ENCODE assay signal across 9 cellular contexts in genomic region chr13:26759907-26760834, GRCh38. TPM values are rescaled to one million over a fixed set of nuclear protein-coding genes. Genes with fewer than 3 reads are reported as not detected.
DNase-seq lines count a peak whose midpoint lies in the region; ATAC-seq and TF ChIP-seq lines count a peak whose summit lies in the region.
"Had no signal": no experiment of that assay in that cellular context is flagged by ENCODE, and none has a peak within 500 bp of the region (broad histone marks: within the 10 kb centered on the region; RNA-seq: fewer than 3 reads in every experiment).

A gene with protein sequence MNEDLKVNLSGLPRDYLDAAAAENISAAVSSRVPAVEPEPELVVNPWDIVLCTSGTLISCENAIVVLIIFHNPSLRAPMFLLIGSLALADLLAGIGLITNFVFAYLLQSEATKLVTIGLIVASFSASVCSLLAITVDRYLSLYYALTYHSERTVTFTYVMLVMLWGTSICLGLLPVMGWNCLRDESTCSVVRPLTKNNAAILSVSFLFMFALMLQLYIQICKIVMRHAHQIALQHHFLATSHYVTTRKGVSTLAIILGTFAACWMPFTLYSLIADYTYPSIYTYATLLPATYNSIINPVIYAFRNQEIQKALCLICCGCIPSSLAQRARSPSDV (minus strand): TSS chr13:26760786. CDS start chr13:26759827, 959 bp downstream.

- no peaks in the 10 kb centered on the region for H3K36me3 Mint-ChIP-seq in mesothelial cell of epicardium

- TF ChIP-seq CTCF in left ventricle myocardium inferior (IDR thresholded peaks at IDR 0.05; ENCODE audit: borderline replicate concordance): peak; percentile 8
- TF ChIP-seq CTCF in cardiac fibroblast (IDR thresholded peaks at IDR 0.05; ENCODE audit: low read depth, low read length): no peak
- no peak for TF ChIP-seq CTCF in mesothelial cell of epicardium (IDR thresholded peaks at IDR 0.05; ENCODE audit: unreplicated experiment)

- DNase-seq in left ventricle myocardium inferior (no peak), Right ventricle myocardium inferior (ENCODE audit: missing footprints) (no peak), cardiac fibroblast (ENCODE audit: low read depth in 2 of 2) (peak; percentile 10 to 11), mesothelial cell of epicardium (ENCODE audit: low spot score in 2 of 2, unreplicated experiment in 2 of 2) (no peak), NCI-H1048 (lab: John Stamatoyannopoulos, UW) (no peak), CD1c-positive myeloid dendritic cell (ENCODE audit: extremely low spot score) (no peak)
- DNase-seq in NK-92 treated with Interleukin-12 subunit alpha and Interleukin-12 subunit beta, amount 100 ng/mL, for 24 hours (lab: John Stamatoyannopoulos, UW): no peak

- H3K4me3 ChIP-seq in left ventricle myocardium inferior (peak within 1 kb of the TSS; percentile 61), cardiac fibroblast (replicated peaks in 1 of 2; ENCODE audit: low read depth in 2 of 2, low read length in 2 of 2) (peak within 1 kb of the TSS in 1 of 2 donors; percentile 4)
- H3K4me3 ChIP-seq: K562 had no signal

- H3K4me1 Mint-ChIP-seq in mesothelial cell of epicardium: peaks cover 10% of the 10 kb centered on the region

- H3K9me3 ChIP-seq in left ventricle myocardium inferior (replicated peaks): no peaks in the 10 kb centered on the region

- H3K4me1 ChIP-seq in left ventricle myocardium inferior: peaks cover 14% of the 10 kb centered on the region

- H3K9me3 Mint-ChIP-seq in mesothelial cell of epicardium: no peaks in the 10 kb centered on the region

- peak within 1 kb of the TSS; percentile 71 for H3K4me3 Mint-ChIP-seq in mesothelial cell of epicardium

- H3K27ac Mint-ChIP-seq in mesothelial cell of epicardium: no peak within 1 kb of the TSS

- ATAC-seq in Right ventricle myocardium inferior: no peak
- no peak for ATAC-seq in HG03095 (IDR thresholded peaks at IDR 0.05; ENCODE audit: unreplicated experiment)
- ATAC-seq: K562 had no signal

- H3K27me3 ChIP-seq in left ventricle myocardium inferior (ENCODE audit: low read depth): peaks cover 97% of the 10 kb centered on the region

- H3K36me3 ChIP-seq in left ventricle myocardium inferior: no peaks in the 10 kb centered on the region

- H3K27me3 Mint-ChIP-seq in mesothelial cell of epicardium (ENCODE audit: low read depth): peaks cover 94% of the 10 kb centered on the region

- H3K27ac ChIP-seq in left ventricle myocardium inferior (replicated peaks): no peak within 1 kb of the TSS

- intact Hi-C loops in left ventricle myocardium inferior (cut with micrococcal nuclease): no loop called here
- intact Hi-C loops in Right ventricle myocardium inferior (cut with DNase I): no loop called here

RNA-seq across cellular contexts. Expression of the gene that starts here (rescaled TPM):
- total RNA-seq in left ventricle myocardium inferior (0.14 TPM), Right ventricle myocardium inferior (0.19 TPM), mesothelial cell of epicardium (not detected in 3 replicates)
- total RNA-seq: K562 had no signal

Comparison
In these comparisons a context has a peak if more than half of its experiments do, and no peak if none do; other contexts are left out.
1. DNase-seq: peak in cardiac fibroblast (2 of 2); none in left ventricle myocardium inferior (single experiment), Right ventricle myocardium inferior (single experiment), mesothelial cell of epicardium (0 of 2), NCI-H1048 (single experiment), CD1c-positive myeloid dendritic cell (single experiment) and NK-92 treated with Interleukin-12 subunit alpha and Interleukin-12 subunit beta, amount 100 ng/mL, for 24 hours (single experiment).